In the genomic region with DNA sequence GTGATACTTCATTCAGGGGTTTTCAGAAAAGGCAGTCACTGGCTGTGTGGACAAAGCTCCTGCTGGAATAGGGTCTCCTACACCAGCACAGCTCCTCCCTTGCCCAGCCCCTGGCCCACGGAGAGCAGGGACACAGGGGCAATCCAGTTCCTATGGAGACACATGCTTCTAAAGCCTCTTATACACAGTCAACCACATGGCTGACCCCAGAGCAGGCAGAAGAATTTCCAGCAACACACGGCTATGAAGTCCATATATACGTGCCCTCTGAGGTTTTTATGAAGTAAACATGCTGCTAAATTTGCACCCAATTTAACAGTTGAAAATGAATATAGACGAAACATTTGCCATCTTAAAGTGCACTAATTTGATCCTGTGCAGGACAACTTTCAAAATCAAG, we compare ENCODE assay signal across 32 cellular contexts. TPM values are rescaled to one million over a fixed set of nuclear protein-coding genes. Genes with fewer than 3 reads are reported as not detected.
"Had no signal": no experiment of that assay in that cellular context is flagged by ENCODE, and none has a peak within 500 bp of the region (broad histone marks: within the 10 kb centered on the region; RNA-seq: fewer than 3 reads in every experiment).

No MANE protein-coding gene starts in this region.

- H3K27ac ChIP-seq: left ventricle myocardium inferior, ovary, right atrium auricular region, right lobe of liver, tibial nerve, upper lobe of right lung had no signal

- H3K27me3 ChIP-seq: ovary, right atrium auricular region, right lobe of liver, tibial nerve, upper lobe of right lung had no signal

- H3K4me3 ChIP-seq: left ventricle myocardium inferior, lung, mucosa of descending colon, ovary, right atrium auricular region, right lobe of liver, smooth muscle cell, tibial nerve, upper lobe of right lung had no signal

- H3K36me3 ChIP-seq: ovary, right atrium auricular region had no signal

- H3K9me3 ChIP-seq: left ventricle myocardium inferior, mucosa of descending colon, ovary, right atrium auricular region, right lobe of liver, tibial nerve, upper lobe of right lung had no signal

- DNase-seq: hypothalamus; immature natural killer cell; islet precursor cell; left ventricle myocardium inferior; midbrain; mucosa of descending colon; naive thymus-derived CD4-positive, alpha-beta T cell; ovary; right lobe of liver; stimulated activated CD4-positive, alpha-beta T cell treated with anti-CD3 and anti-CD28 coated beads, Interleukin-1b, Interleukin-23, amount 100 ng/mL, for 48 hours; stimulated activated CD4-positive, alpha-beta T cell treated with anti-CD3 and anti-CD28 coated beads, Interleukin-2, amount 100 ng/mL, for 48 hours; stimulated activated CD4-positive, alpha-beta T cell treated with anti-CD3 and anti-CD28 coated beads, Interleukin-4, amount 100 ng/mL, for 4 hours; stimulated activated CD8-positive, alpha-beta memory T cell treated with anti-CD3 and anti-CD28 coated beads, Interleukin-4, amount 100 ng/mL, for 48 hours; stimulated activated naive CD4-positive, alpha-beta T cell treated with Interleukin-2 at 50 U/mL for 16 hours; stimulated activated naive CD8-positive, alpha-beta T cell treated with anti-CD3 and anti-CD28 coated beads, Interleukin-15, amount 100 ng/mL, for 72 hours; substantia nigra; upper lobe of right lung had no signal

- H3K4me2 ChIP-seq: smooth muscle cell had no signal

- ATAC-seq: mucosa of descending colon; naive thymus-derived CD4-positive, alpha-beta T cell; natural killer cell treated with Interleukin-12 subunit alpha and Interleukin-12 subunit beta and Interleukin-15 and Interleukin-18, amount 100 ng/mL, for 72 hours; right lobe of liver; stimulated activated memory B cell treated with anti-CD40 and anti-IgM and Interleukin-4, amounts not matched to agents 10 μg/mL and 1 μg/mL and 100 μg/mL, for 72 hours; stimulated activated naive CD8-positive, alpha-beta T cell treated with anti-CD3 and anti-CD28 coated beads, Interleukin-15, amount 100 ng/mL, for 72 hours; upper lobe of right lung had no signal

RNA-seq across cellular contexts. Expression of a gene that starts 54.4 kb away (rescaled TPM):
- total RNA-seq: kidney epithelial cell; left ventricle myocardium inferior; lung; mesenteric fat pad; mucosa of descending colon; myocyte; naive thymus-derived CD4-positive, alpha-beta T cell; natural killer cell treated with Interleukin-12 subunit alpha and Interleukin-12 subunit beta and Interleukin-15 and Interleukin-18, amount 100 ng/mL, for 72 hours; omental fat pad; ovary; progenitor cell of endocrine pancreas; pulmonary artery endothelial cell; renal cortical epithelial cell; right atrium auricular region; right lobe of liver; skeletal muscle tissue; smooth muscle cell; tibial nerve; upper lobe of right lung had no signal
- polyA plus RNA-seq: immature natural killer cell; lung; naive thymus-derived CD4-positive, alpha-beta T cell; neural cell; ovary; smooth muscle cell had no signal
